In the genomic region with DNA sequence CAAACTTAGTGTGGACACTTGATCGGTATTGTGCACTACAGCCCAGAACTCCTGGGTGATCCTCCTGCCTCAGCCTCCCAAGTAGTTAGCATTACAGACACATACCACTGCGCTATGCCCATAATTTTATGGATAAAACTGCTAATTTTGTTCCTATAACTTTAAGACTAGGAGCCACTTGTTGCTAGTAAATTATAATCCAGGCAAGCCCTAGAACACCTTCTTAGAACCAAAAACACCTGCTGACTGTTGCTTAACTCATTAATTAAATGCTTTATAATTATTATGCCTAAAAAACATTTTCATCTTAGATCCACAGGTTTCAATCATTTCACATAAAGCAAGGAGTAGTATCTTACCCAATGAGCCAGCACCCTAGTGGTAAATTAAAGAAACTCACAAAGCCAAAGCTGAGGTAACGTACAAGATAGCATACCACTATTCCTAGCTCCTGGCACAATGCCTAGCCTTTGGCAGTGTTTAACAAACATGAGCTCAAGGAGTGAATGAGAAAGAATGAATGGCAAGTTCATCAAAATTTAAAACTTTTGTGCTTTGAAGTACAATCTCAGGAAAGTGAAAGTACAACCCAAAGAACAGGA, we compare ENCODE assay signal across 9 cellular contexts. TPM values are rescaled to one million over a fixed set of nuclear protein-coding genes. Genes with fewer than 3 reads are reported as not detected.
A peak's percentile ranks its signal among the peaks of the same experiment; 100 is the strongest.
DNase-seq lines count a peak whose midpoint lies in the region; ATAC-seq and TF ChIP-seq lines count a peak whose summit lies in the region.
"Had no signal": no experiment of that assay in that cellular context is flagged by ENCODE, and none has a peak within 500 bp of the region (broad histone marks: within the 10 kb centered on the region; RNA-seq: fewer than 3 reads in every experiment).

No MANE protein-coding gene starts in this region.

- H4K20me1 ChIP-seq in SU-DHL-6 (ENCODE audit: low read depth, low read length): no peaks in the 10 kb centered on the region

- no peak overlapping the region for H3K9ac ChIP-seq in SU-DHL-6 (ENCODE audit: low read length)

- peak in 7 of 8 donors; percentile 60 to 80 (median 75) for ATAC-seq in heart right ventricle

- intact Hi-C loops in heart right ventricle (cut with DNase I): loop anchor here in 4 of 10 donors (5.0 to 10.0 kb wide), 4 partner anchors 170 to 532 kb away; no protein-coding TSS in a partner anchor

- WGBS in heart right ventricle, 2 donors: 73 to 74% methylated on average over 3 of the region's 3 CpGs

- peaks cover 25% of the 10 kb centered on the region for H3F3A ChIP-seq in SU-DHL-6 (ENCODE audit: insufficient read depth)

- H3K9me3 ChIP-seq in SU-DHL-6 (ENCODE audit: insufficient read depth, low read length) (no peaks in the 10 kb centered on the region), heart right ventricle (no peaks in the 10 kb centered on the region)
- H3K9me3 ChIP-seq: spleen had no signal

- H3K9me2 ChIP-seq in SU-DHL-6 (replicated peaks; ENCODE audit: insufficient read depth, low read length): no peaks in the 10 kb centered on the region

- TF ChIP-seq CTCF in HFFc6 (IDR thresholded peaks at IDR 0.05) (peak; percentile 54), SU-DHL-6 (IDR thresholded peaks at IDR 0.05; ENCODE audit: insufficient read depth, low read length, poor library complexity, severe bottlenecking) (no peak), heart right ventricle (IDR thresholded peaks at IDR 0.05) (peak in 5 of 9 donors; percentile 17 to 42 (median 37))

- peak; percentile 8 for DNase-seq in AG08395 (ENCODE audit: low spot score)
- DNase-seq in HFFc6: peak; percentile 15
- DNase-seq in heart right ventricle: peak in 1 of 2 donors; percentile 63
- DNase-seq in cerebellar nuclear complex (lab: John Stamatoyannopoulos, UW): no peak
- DNase-seq in immature natural killer cell: no peak
- no peak for DNase-seq in NCI-H146 (lab: John Stamatoyannopoulos, UW)
- DNase-seq in SW480 (ENCODE audit: low spot score): no peak
- DNase-seq: spleen had no signal

- peak overlapping the region; percentile 22; the same call in 1 of the 2 replicates for H3K4me3 Mint-ChIP-seq in HFFc6
- H3K4me3 Mint-ChIP-seq in immature natural killer cell: no peak overlapping the region

- H3K27ac Mint-ChIP-seq in HFFc6: no peak overlapping the region
- no peak overlapping the region for H3K27ac Mint-ChIP-seq in immature natural killer cell

- no peak overlapping the region for H2AFZ ChIP-seq in SU-DHL-6 (ENCODE audit: low read depth, low read length, severe bottlenecking)

- peak overlapping the region; percentile 36 for H3K4me2 ChIP-seq in SU-DHL-6 (ENCODE audit: low read depth, low read length, poor library complexity, severe bottlenecking)

- H3K79me2 ChIP-seq in SU-DHL-6 (ENCODE audit: insufficient read depth, low read length): peaks cover 67% of the 10 kb centered on the region

- peaks cover 32% of the 10 kb centered on the region for H3K4me1 Mint-ChIP-seq in HFFc6 (ENCODE audit: low read depth)
- H3K4me1 Mint-ChIP-seq in immature natural killer cell: peaks cover 11 to 23% of the 10 kb centered on the region in 2 donors

- peaks cover 0 to 31% (median 21%) of the 10 kb centered on the region in 9 donors for H3K4me1 ChIP-seq in heart right ventricle

- H3K9me3 Mint-ChIP-seq in HFFc6: no peaks in the 10 kb centered on the region
- H3K9me3 Mint-ChIP-seq in immature natural killer cell: no peaks in the 10 kb centered on the region

- no peak overlapping the region for H3K4me3 ChIP-seq in SU-DHL-6 (ENCODE audit: insufficient read depth, low read length, poor library complexity, severe bottlenecking)
- H3K4me3 ChIP-seq in heart right ventricle: no peak overlapping the region
- H3K4me3 ChIP-seq: spleen had no signal

- H3K27ac ChIP-seq in SU-DHL-6 (ENCODE audit: low read depth, low read length) (no peak overlapping the region), heart right ventricle (no peak overlapping the region)
- H3K27ac ChIP-seq: spleen had no signal

- no peaks in the 10 kb centered on the region for H3K27me3 ChIP-seq in SU-DHL-6 (ENCODE audit: low read length)
- no peaks in the 10 kb centered on the region for H3K27me3 ChIP-seq in heart right ventricle
- H3K27me3 ChIP-seq: spleen had no signal

- H3K36me3 Mint-ChIP-seq in HFFc6 (ENCODE audit: low read depth) (peaks cover 26% of the 10 kb centered on the region), immature natural killer cell (peaks cover 9 to 34% (median 14%) of the 10 kb centered on the region in 3 donors)

- H3K36me3 ChIP-seq in SU-DHL-6 (ENCODE audit: low read length) (peaks cover 20% of the 10 kb centered on the region; the same call in 1 of the 2 replicates), heart right ventricle (peaks cover 0 to 57% (median 15%) of the 10 kb centered on the region in 9 donors)

- H3K27me3 Mint-ChIP-seq in HFFc6 (ENCODE audit: insufficient read depth) (no peaks in the 10 kb centered on the region), immature natural killer cell (ENCODE audit: low read depth in 3 of 3) (peaks cover 2 to 7% (median 2%) of the 10 kb centered on the region in 3 donors)

RNA-seq across cellular contexts. Expression of a gene that starts 5.4 kb away (rescaled TPM):
- total RNA-seq in HFFc6 (2021; fragmentation: NEBNext Ultra II Directional; extraction: Animal tissue kit (Norgen Biotek cat#: 25700)): 10 to 100 TPM; 46.1 to 74.1 (median 57.9) TPM
- total RNA-seq in heart right ventricle: 10 to 100 TPM; 55.7 to 91.8 (median 79.2) TPM
- polyA plus RNA-seq in heart right ventricle (10 to 100 TPM; 20.8 to 42.9 TPM), immature natural killer cell (10 to 100 TPM; 25.3 to 58.3 (median 40.9) TPM)

RNA-seq across cellular contexts. Expression of a gene that starts 5.5 kb away (rescaled TPM):
- total RNA-seq in HFFc6 (2021; fragmentation: NEBNext Ultra II Directional; extraction: Animal tissue kit (Norgen Biotek cat#: 25700)): 10 to 100 TPM; 10.8 to 14.4 (median 12.9) TPM
- total RNA-seq in heart right ventricle: 10 to 100 TPM; 11.3 to 28.9 (median 22.5) TPM
- polyA plus RNA-seq in heart right ventricle: 1 to 10 TPM; 1.8 to 4.4 TPM
- 1 to 10 TPM; 2.9 to 7.8 (median 4.0) TPM for polyA plus RNA-seq in immature natural killer cell

Comparison
In these comparisons a context has a peak if more than half of its experiments do, and no peak if none do; other contexts are left out.
1. DNase-seq: peak in AG08395 (single experiment) and HFFc6 (single experiment); none in cerebellar nuclear complex (0 of 2), immature natural killer cell (0 of 3), NCI-H146 (single experiment) and SW480 (single experiment).